In genomic region chr2:219331560-219332213, GRCh38 we compare ENCODE assay signal across 12 cellular contexts. TPM values are rescaled to one million over a fixed set of nuclear protein-coding genes. Genes with fewer than 3 reads are reported as not detected.
DNase-seq lines count a peak whose midpoint lies in the region; ATAC-seq, FAIRE-seq and TF ChIP-seq lines count a peak whose summit lies in the region.
"Had no signal": no experiment of that assay in that cellular context is flagged by ENCODE, and none has a peak within 500 bp of the region (broad histone marks: within the 10 kb centered on the region; RNA-seq: fewer than 3 reads in every experiment).

No MANE protein-coding gene starts in this region.

- no peak for FAIRE-seq in urothelium cell line (lab: Jason Lieb, UNC)
- FAIRE-seq: endothelial cell of umbilical vein had no signal

- ATAC-seq in Right ventricle myocardium superior (ENCODE audit: poor library complexity) (peak; percentile 74), left lobe of liver (peak; percentile 69), GM18502 (IDR thresholded peaks at IDR 0.05; ENCODE audit: poor library complexity, unreplicated experiment) (no peak), GM19328 (IDR thresholded peaks at IDR 0.05; ENCODE audit: unreplicated experiment) (no peak)

- no peak for DNase-seq in Right ventricle myocardium superior
- no peak for DNase-seq in cardiac septum (ENCODE audit: low spot score)
- DNase-seq in cardiac fibroblast (ENCODE audit: low read depth in 2 of 2): peak; percentile 26 to 41
- no peak for DNase-seq in left lobe of liver (ENCODE audit: low spot score)
- DNase-seq in urothelium cell line (ENCODE audit: low spot score): peak; percentile 72
- no peak for DNase-seq in kidney tubule cell (ENCODE audit: low spot score)
- DNase-seq: NCI-H510A treated with DMSO at 0.1 percent for 48 hours had no signal

- intact Hi-C loops in Right ventricle myocardium superior (cut with DNase I) (no loop called here), cardiac septum (cut with DNase I) (no loop called here)

- TF ChIP-seq CTCF in cardiac fibroblast (IDR thresholded peaks at IDR 0.05; ENCODE audit: low read depth, low read length): no peak

- no peak overlapping the region for H3K4me3 ChIP-seq in cardiac fibroblast (replicated peaks in 1 of 2; ENCODE audit: low read depth in 2 of 2, low read length in 2 of 2)
- H3K4me3 ChIP-seq: BLaER1 treated with 17β-estradiol and CSF1 and Interleukin-3, amounts not matched to agents 10 nM and 100 nM had no signal

RNA-seq across cellular contexts. Expression of gene RESP18, which starts 0.9 kb away (rescaled TPM):
- not detected for total RNA-seq in Right ventricle myocardium superior
- total RNA-seq in cardiac septum: not detected
- total RNA-seq in left lobe of liver: not detected
- total RNA-seq: endothelial cell of umbilical vein, renal cortical epithelial cell had no signal

RNA-seq across cellular contexts. Expression of gene PTPRN, which starts 22.5 kb away (rescaled TPM):
- not detected for total RNA-seq in Right ventricle myocardium superior
- 0.97 TPM for total RNA-seq in cardiac septum
- not detected for total RNA-seq in left lobe of liver
- total RNA-seq: endothelial cell of umbilical vein had no signal

RNA-seq across cellular contexts. Expression of gene DNAJB2, which starts 52.5 kb away (rescaled TPM):
- total RNA-seq in Right ventricle myocardium superior (83.3 TPM), cardiac septum (78.0 TPM), left lobe of liver (40.9 TPM)

RNA-seq across cellular contexts. Expression of gene DNPEP, which starts 56.0 kb away (rescaled TPM):
- total RNA-seq in Right ventricle myocardium superior (76.5 TPM), cardiac septum (47.2 TPM), left lobe of liver (37.4 TPM)

Comparison
In these comparisons a context has a peak if more than half of its experiments do, and no peak if none do; other contexts are left out.
1. ATAC-seq: peak in Right ventricle myocardium superior (single experiment) and left lobe of liver (single experiment); none in GM18502 (single experiment) and GM19328 (single experiment).
2. DNase-seq: peak in cardiac fibroblast (2 of 2) and urothelium cell line (single experiment); none in Right ventricle myocardium superior (single experiment), cardiac septum (single experiment), left lobe of liver (single experiment) and kidney tubule cell (single experiment).